15 cellular contexts compared by ENCODE assay signal in genomic region chr18:43634994-43635393, GRCh38.
"Had no signal": no experiment of that assay in that cellular context is flagged by ENCODE, and none has a peak within 500 bp of the region (broad histone marks: within the 10 kb centered on the region; RNA-seq: fewer than 3 reads in every experiment).

No MANE protein-coding gene starts in this region.

- DNase-seq: activated CD4-positive, alpha-beta T cell treated with anti-CD3 and anti-CD28 coated beads, Interleukin-2, amount 50 U/mL, for 1 hour; activated naive CD4-positive, alpha-beta T cell treated with anti-CD3 and anti-CD28 coated beads for 36 hours; activated T-cell treated with anti-CD3 and anti-CD28 coated beads for 4 hours; esophagus squamous epithelium; foreskin fibroblast; left colon; natural killer cell; psoas muscle; stimulated activated CD4-positive, alpha-beta T cell treated with anti-CD3 and anti-CD28 coated beads, Interleukin-2, amount 100 ng/mL, for 24 hours; stimulated activated naive B cell treated with anti-CD40 and anti-IgM and Interleukin-4, amounts not matched to agents 10 μg/mL and 1 μg/mL and 100 μg/mL, for 72 hours; substantia nigra; trophoblast cell had no signal

- ATAC-seq: activated T-helper 17 cell treated with anti-CD3 and anti-CD28 coated beads, Interleukin-2, amount 50 U/mL, for 72 hours; left colon; natural killer cell; psoas muscle; sciatic nerve; stimulated activated naive B cell treated with anti-CD40 and anti-IgM and Interleukin-4, amounts not matched to agents 10 μg/mL and 1 μg/mL and 100 μg/mL, for 72 hours had no signal

- H3K9me3 ChIP-seq: esophagus squamous epithelium, psoas muscle had no signal

- H3K4me1 ChIP-seq: esophagus squamous epithelium, psoas muscle had no signal

- H3K36me3 ChIP-seq: cardiac muscle cell, esophagus squamous epithelium had no signal

- H3K27ac ChIP-seq: cardiac muscle cell, esophagus squamous epithelium, psoas muscle had no signal

- H3K36me3 Mint-ChIP-seq: natural killer cell; stimulated activated naive B cell treated with anti-CD40 and anti-IgM and Interleukin-4, amounts not matched to agents 10 μg/mL and 1 μg/mL and 100 μg/mL, for 72 hours had no signal

- H3K27me3 ChIP-seq: cardiac muscle cell, esophagus squamous epithelium had no signal

- H3K4me3 Mint-ChIP-seq: activated naive CD4-positive, alpha-beta T cell treated with anti-CD3 and anti-CD28 coated beads for 36 hours; activated T-helper 17 cell treated with anti-CD3 and anti-CD28 coated beads, Interleukin-2, amount 50 U/mL, for 72 hours; natural killer cell; stimulated activated naive B cell treated with anti-CD40 and anti-IgM and Interleukin-4, amounts not matched to agents 10 μg/mL and 1 μg/mL and 100 μg/mL, for 72 hours had no signal

- H3K27ac Mint-ChIP-seq: activated naive CD4-positive, alpha-beta T cell treated with anti-CD3 and anti-CD28 coated beads for 36 hours; activated T-helper 17 cell treated with anti-CD3 and anti-CD28 coated beads, Interleukin-2, amount 50 U/mL, for 72 hours; natural killer cell; stimulated activated naive B cell treated with anti-CD40 and anti-IgM and Interleukin-4, amounts not matched to agents 10 μg/mL and 1 μg/mL and 100 μg/mL, for 72 hours had no signal

- H3K4me1 Mint-ChIP-seq: activated T-helper 17 cell treated with anti-CD3 and anti-CD28 coated beads, Interleukin-2, amount 50 U/mL, for 72 hours; natural killer cell; stimulated activated naive B cell treated with anti-CD40 and anti-IgM and Interleukin-4, amounts not matched to agents 10 μg/mL and 1 μg/mL and 100 μg/mL, for 72 hours had no signal

- H3K4me3 ChIP-seq: cardiac muscle cell, esophagus squamous epithelium, psoas muscle had no signal

- H3K9me3 Mint-ChIP-seq: stimulated activated naive B cell treated with anti-CD40 and anti-IgM and Interleukin-4, amounts not matched to agents 10 μg/mL and 1 μg/mL and 100 μg/mL, for 72 hours had no signal

- H3K27me3 Mint-ChIP-seq: activated T-helper 17 cell treated with anti-CD3 and anti-CD28 coated beads, Interleukin-2, amount 50 U/mL, for 72 hours had no signal
